30 cellular contexts compared by ENCODE assay signal in genomic region chr1:111814305-111814628, GRCh38.
"Had no signal": no experiment of that assay in that cellular context is flagged by ENCODE, and none has a peak within 500 bp of the region (broad histone marks: within the 10 kb centered on the region; RNA-seq: fewer than 3 reads in every experiment).

No MANE protein-coding gene starts in this region.

- H3K9ac ChIP-seq: neural progenitor cell, parathyroid adenoma had no signal

- H3K4me1 ChIP-seq: neural progenitor cell, parathyroid adenoma, psoas muscle, spleen, suprapubic skin, thyroid gland, tibial nerve, upper lobe of left lung had no signal

- H3K27me3 ChIP-seq: neural progenitor cell, ovary, spleen, suprapubic skin, thyroid gland, tibial nerve, upper lobe of left lung had no signal

- H3K36me3 Mint-ChIP-seq: naive thymus-derived CD4-positive, alpha-beta T cell; natural killer cell; neural progenitor cell; stimulated activated memory B cell treated with anti-CD40 and anti-IgM and Interleukin-4, amounts not matched to agents 10 μg/mL and 1 μg/mL and 100 μg/mL, for 72 hours had no signal

- H3K36me3 ChIP-seq: neural progenitor cell, ovary, spleen, suprapubic skin, thoracic aorta, thyroid gland, tibial nerve, upper lobe of left lung had no signal

- H3K4me1 Mint-ChIP-seq: naive thymus-derived CD4-positive, alpha-beta T cell; natural killer cell; nephron; neural progenitor cell; stimulated activated naive CD8-positive, alpha-beta T cell treated with anti-CD3 and anti-CD28 coated beads, Interleukin-15, amount 100 ng/mL, for 72 hours had no signal

- H3K4me3 ChIP-seq: neural progenitor cell, ovary, psoas muscle, skin epidermis, smooth muscle cell, spleen, suprapubic skin, thoracic aorta, thyroid gland, tibial nerve, upper lobe of left lung had no signal

- DNase-seq: naive thymus-derived CD4-positive, alpha-beta T cell; natural killer cell; occipital lobe; ovary; posterior cingulate gyrus; psoas muscle; right cardiac atrium; spleen; stimulated activated CD4-positive, alpha-beta T cell treated with anti-CD3 and anti-CD28 coated beads, Interleukin-12 subunit alpha, Interleukin-12 subunit beta, amount 100 ng/mL, for 4 hours; stimulated activated CD4-positive, alpha-beta T cell treated with anti-CD3 and anti-CD28 coated beads, Interleukin-1b, Interleukin-23, amount 100 ng/mL, for 48 hours; stimulated activated CD4-positive, alpha-beta T cell treated with anti-CD3 and anti-CD28 coated beads, Interleukin-4, amount 100 ng/mL, for 1 hour; stimulated activated CD4-positive, alpha-beta T cell treated with anti-CD3 and anti-CD28 coated beads, Interleukin-4, amount 100 ng/mL, for 4 hours; stimulated activated CD8-positive, alpha-beta memory T cell treated with anti-CD3 and anti-CD28 coated beads, Interleukin-4, amount 100 ng/mL, for 48 hours; stimulated activated naive CD4-positive, alpha-beta T cell; stimulated activated naive CD8-positive, alpha-beta T cell treated with anti-CD3 and anti-CD28 coated beads, Interleukin-15, amount 100 ng/mL, for 72 hours; stimulated activated naive CD8-positive, alpha-beta T cell treated with anti-CD3 and anti-CD28 coated beads, Interleukin-15, Interleukin-2, amounts not matched to agents 100 U/mL and 50 U/mL, for 24 hours; thyroid gland; upper lobe of left lung had no signal

- ATAC-seq: naive thymus-derived CD4-positive, alpha-beta T cell; natural killer cell; psoas muscle; right cardiac atrium; sciatic nerve; stimulated activated memory B cell treated with anti-CD40 and anti-IgM and Interleukin-4, amounts not matched to agents 10 μg/mL and 1 μg/mL and 100 μg/mL, for 72 hours; stimulated activated naive CD8-positive, alpha-beta T cell treated with anti-CD3 and anti-CD28 coated beads, Interleukin-15, amount 100 ng/mL, for 72 hours; stimulated activated naive CD8-positive, alpha-beta T cell treated with anti-CD3 and anti-CD28 coated beads, Interleukin-15, Interleukin-2, amounts not matched to agents 100 U/mL and 50 U/mL, for 24 hours had no signal

- H3K27me3 Mint-ChIP-seq: stimulated activated memory B cell treated with anti-CD40 and anti-IgM and Interleukin-4, amounts not matched to agents 10 μg/mL and 1 μg/mL and 100 μg/mL, for 72 hours; stimulated activated naive CD8-positive, alpha-beta T cell treated with anti-CD3 and anti-CD28 coated beads, Interleukin-15, amount 100 ng/mL, for 72 hours had no signal

- FAIRE-seq: urothelium cell line had no signal

- H3K79me2 ChIP-seq: parathyroid adenoma had no signal

- H3K9me3 ChIP-seq: ovary, psoas muscle, spleen, suprapubic skin, thoracic aorta, thyroid gland, tibial nerve, upper lobe of left lung had no signal

- H3K9me3 Mint-ChIP-seq: naive thymus-derived CD4-positive, alpha-beta T cell; natural killer cell; nephron; neural progenitor cell; stimulated activated memory B cell treated with anti-CD40 and anti-IgM and Interleukin-4, amounts not matched to agents 10 μg/mL and 1 μg/mL and 100 μg/mL, for 72 hours; stimulated activated naive CD8-positive, alpha-beta T cell treated with anti-CD3 and anti-CD28 coated beads, Interleukin-15, amount 100 ng/mL, for 72 hours had no signal

- H2AFZ ChIP-seq: neural progenitor cell, parathyroid adenoma had no signal

- H3K27ac Mint-ChIP-seq: naive thymus-derived CD4-positive, alpha-beta T cell; natural killer cell; nephron; neural progenitor cell; progenitor cell of endocrine pancreas; stimulated activated memory B cell treated with anti-CD40 and anti-IgM and Interleukin-4, amounts not matched to agents 10 μg/mL and 1 μg/mL and 100 μg/mL, for 72 hours; stimulated activated naive CD8-positive, alpha-beta T cell treated with anti-CD3 and anti-CD28 coated beads, Interleukin-15, amount 100 ng/mL, for 72 hours had no signal

- H3K27ac ChIP-seq: neural progenitor cell, ovary, parathyroid adenoma, psoas muscle, skin epidermis, spleen, suprapubic skin, thoracic aorta, thyroid gland, tibial nerve, upper lobe of left lung had no signal

- H3K4me3 Mint-ChIP-seq: naive thymus-derived CD4-positive, alpha-beta T cell; natural killer cell; nephron; neural progenitor cell; stimulated activated memory B cell treated with anti-CD40 and anti-IgM and Interleukin-4, amounts not matched to agents 10 μg/mL and 1 μg/mL and 100 μg/mL, for 72 hours; stimulated activated naive CD8-positive, alpha-beta T cell treated with anti-CD3 and anti-CD28 coated beads, Interleukin-15, amount 100 ng/mL, for 72 hours had no signal

- H3K4me2 ChIP-seq: neural progenitor cell, smooth muscle cell had no signal
